20 cellular contexts compared by ENCODE assay signal in the genomic region with DNA sequence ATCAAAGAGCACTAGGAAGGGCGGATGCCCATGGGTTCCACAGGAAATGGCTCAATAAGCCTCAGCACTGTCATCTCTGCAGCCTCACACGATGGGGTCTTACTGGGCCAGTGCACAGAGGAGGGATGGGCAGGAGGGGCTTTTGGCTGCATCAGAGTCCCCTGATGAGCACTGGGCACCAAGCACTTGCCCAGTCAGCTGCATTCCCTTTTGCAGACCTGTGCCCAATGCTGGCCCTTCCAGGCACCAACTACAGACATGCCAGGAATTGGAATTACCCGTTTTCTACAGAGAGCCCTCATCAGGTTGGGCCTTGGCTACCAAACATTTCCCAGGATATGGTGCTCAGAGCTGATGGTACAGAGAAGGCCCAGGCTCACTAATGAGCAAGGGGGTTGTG.
A peak's percentile ranks its signal among the peaks of the same experiment; 100 is the strongest.
DNase-seq lines count a peak whose midpoint lies in the region; ATAC-seq, FAIRE-seq and TF ChIP-seq lines count a peak whose summit lies in the region.
"Had no signal": no experiment of that assay in that cellular context is flagged by ENCODE, and none has a peak within 500 bp of the region (broad histone marks: within the 10 kb centered on the region; RNA-seq: fewer than 3 reads in every experiment).

No MANE protein-coding gene starts in this region.

- H3K9me3 Mint-ChIP-seq in stimulated activated naive B cell treated with anti-CD40 and anti-IgM and Interleukin-4, amounts not matched to agents 10 μg/mL and 1 μg/mL and 100 μg/mL, for 72 hours = no peaks in the 10 kb centered on the region
- H3K9me3 Mint-ChIP-seq: CD8-positive, alpha-beta T cell; H9 had no signal

- peak; percentile 20 for DNase-seq in activated CD8-positive, alpha-beta memory T cell treated with anti-CD3 and anti-CD28 coated beads, Interleukin-2, amount 50 U/mL, for 48 hours
- no peak for DNase-seq in activated CD8-positive, alpha-beta memory T cell treated with anti-CD3 and anti-CD28 coated beads, Interleukin-2, amount 50 U/mL, for 4 hours
- DNase-seq in RWPE1 (ENCODE audit: low spot score) (no peak), mesenteric fat pad (ENCODE audit: low spot score) (peak; percentile 87), urothelium cell line (ENCODE audit: low spot score) (no peak), NCI-H1417 (lab: John Stamatoyannopoulos, UW) (no peak)
- no peak for DNase-seq in stimulated activated naive B cell treated with anti-CD40 and anti-IgM and Interleukin-4, amounts not matched to agents 10 μg/mL and 1 μg/mL and 100 μg/mL, for 72 hours
- DNase-seq: AML-193; CD8-positive, alpha-beta T cell; DMS 273 treated with DMSO at 0.1 percent for 48 hours; DMS53; DND-41; EL; H9 had no signal

- H3K27ac ChIP-seq in RWPE1 = peak overlapping the region; percentile 20
- H3K27ac ChIP-seq: 22Rv1, HL-60 had no signal

- POLR2A ChIA-PET in RWPE1 (lab: Yijun Ruan, JAX; ENCODE audit: low non-redundant PET) = no interaction called here

- no peak overlapping the region for H3K4me3 Mint-ChIP-seq in stimulated activated naive B cell treated with anti-CD40 and anti-IgM and Interleukin-4, amounts not matched to agents 10 μg/mL and 1 μg/mL and 100 μg/mL, for 72 hours
- H3K4me3 Mint-ChIP-seq: CD8-positive, alpha-beta T cell; H9 had no signal

- no peak for TF ChIP-seq CTCF in RWPE1 (conservative IDR thresholded peaks at IDR 0.05; ENCODE audit: low read depth)

- no peak overlapping the region for H3K27ac Mint-ChIP-seq in stimulated activated naive B cell treated with anti-CD40 and anti-IgM and Interleukin-4, amounts not matched to agents 10 μg/mL and 1 μg/mL and 100 μg/mL, for 72 hours
- H3K27ac Mint-ChIP-seq: CD8-positive, alpha-beta T cell; H9 had no signal

- CTCF ChIA-PET in RWPE1 (lab: Yijun Ruan, JAX) = interaction anchor here (0.7 to 1.4 kb wide), 2 partner anchors 11 to 51 kb away, joined by 3 read pairs; no protein-coding TSS in a partner anchor

- peaks cover 5 to 10% of the 10 kb centered on the region in 2 donors for H3K4me1 Mint-ChIP-seq in stimulated activated naive B cell treated with anti-CD40 and anti-IgM and Interleukin-4, amounts not matched to agents 10 μg/mL and 1 μg/mL and 100 μg/mL, for 72 hours

- ATAC-seq in GM21423 (IDR thresholded peaks at IDR 0.05; ENCODE audit: unreplicated experiment) = no peak
- ATAC-seq in stimulated activated naive B cell treated with anti-CD40 and anti-IgM and Interleukin-4, amounts not matched to agents 10 μg/mL and 1 μg/mL and 100 μg/mL, for 72 hours (replicated peaks) = no peak
- ATAC-seq: A549; CD8-positive, alpha-beta T cell; GM12878 had no signal

- FAIRE-seq in urothelium cell line (lab: Jason Lieb, UNC) = peak; percentile 48
- FAIRE-seq: A549, GM12878, H1 had no signal

- H3K27me3 Mint-ChIP-seq in stimulated activated naive B cell treated with anti-CD40 and anti-IgM and Interleukin-4, amounts not matched to agents 10 μg/mL and 1 μg/mL and 100 μg/mL, for 72 hours = peaks cover 0 to 6% of the 10 kb centered on the region in 2 donors

- H3K36me3 Mint-ChIP-seq in stimulated activated naive B cell treated with anti-CD40 and anti-IgM and Interleukin-4, amounts not matched to agents 10 μg/mL and 1 μg/mL and 100 μg/mL, for 72 hours = peaks cover 0 to 3% of the 10 kb centered on the region in 2 donors
- H3K36me3 Mint-ChIP-seq: CD8-positive, alpha-beta T cell had no signal

Comparison
In these comparisons a context has a peak if more than half of its experiments do, and no peak if none do; other contexts are left out.
1. DNase-seq: peak in activated CD8-positive, alpha-beta memory T cell treated with anti-CD3 and anti-CD28 coated beads, Interleukin-2, amount 50 U/mL, for 48 hours (single experiment) and mesenteric fat pad (single experiment); none in activated CD8-positive, alpha-beta memory T cell treated with anti-CD3 and anti-CD28 coated beads, Interleukin-2, amount 50 U/mL, for 4 hours (single experiment), RWPE1 (single experiment), urothelium cell line (single experiment), NCI-H1417 (0 of 3) and stimulated activated naive B cell treated with anti-CD40 and anti-IgM and Interleukin-4, amounts not matched to agents 10 μg/mL and 1 μg/mL and 100 μg/mL, for 72 hours (single experiment).